ENCODE assay signal across 8 cellular contexts in the genomic region with DNA sequence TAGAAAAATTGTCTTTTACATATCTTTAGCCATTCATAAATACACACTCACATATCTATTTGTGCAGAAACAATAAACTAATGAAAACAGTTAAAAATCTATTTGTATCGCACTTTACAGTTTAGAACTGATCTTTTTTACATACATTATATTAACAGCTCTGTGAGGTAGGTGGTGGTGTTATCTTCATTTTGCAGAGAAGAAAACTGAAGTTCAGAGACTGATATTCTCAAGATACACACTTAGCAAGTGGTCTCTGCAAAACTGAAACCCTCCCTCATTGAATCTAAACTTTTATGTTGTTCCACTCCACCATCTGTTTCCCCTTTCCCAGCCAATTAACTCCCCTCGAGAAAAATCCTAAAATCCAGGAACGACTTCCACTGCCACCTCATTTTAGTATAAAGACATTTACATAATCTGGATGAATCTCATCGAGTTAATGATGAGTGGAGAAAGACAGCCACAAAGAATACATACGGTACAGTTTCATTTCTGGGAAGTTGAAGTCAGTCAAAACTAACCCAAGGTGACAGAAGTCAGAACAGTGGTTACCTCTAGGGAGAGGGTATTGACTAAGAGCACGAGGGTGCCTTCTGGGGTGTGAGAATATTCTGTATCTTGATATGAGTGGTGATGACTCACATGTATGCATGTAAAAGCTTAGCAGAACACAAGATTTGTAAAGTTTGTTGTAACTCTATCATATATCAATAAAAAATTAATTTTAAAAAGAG.
DNase-seq lines count a peak whose midpoint lies in the region; ATAC-seq, FAIRE-seq and TF ChIP-seq lines count a peak whose summit lies in the region.

No MANE protein-coding gene starts in this region.

- H3K4me2 ChIP-seq in K562 (ENCODE audit: insufficient read depth, low read length): no peak overlapping the region

- DNase-seq in GM12892 (ENCODE audit: insufficient read length) (peak; percentile 2), K562 (ENCODE audit: extremely low read depth in 1 of 4, low spot score in 3 of 4) (no peak), esophagus muscularis mucosa (ENCODE audit: extremely low spot score) (no peak), upper lobe of left lung (no peak), transverse colon (no peak)
- no peak for DNase-seq in effector CD8-positive, alpha-beta T cell (lab: John Stamatoyannopoulos, UW)

- no peaks in the 10 kb centered on the region for H3K79me2 ChIP-seq in K562 (ENCODE audit: control insufficient read depth, insufficient read depth, low read length)

- BruUV-seq in K562 (replicated peaks; lab: Mats Ljungman, UMichigan): no TSS peak

- in situ Hi-C loops in K562 (cut with MboI): no loop called here
- in situ Hi-C loops in transverse colon (cut with MboI; ENCODE audit: low pct_ligation_motif_present in 1 of 4, low pct_unique_long_range_greater_than_20kb in 1 of 4, low sequenced_read_pairs in 3 of 4): loop anchor here in 1 of 4 donors (25.0 kb wide), 1 partner anchor 100 kb away; no protein-coding TSS in a partner anchor

- H4K20me1 ChIP-seq in K562 (replicated peaks; ENCODE audit: control insufficient read depth, insufficient read depth, low read length): no peaks in the 10 kb centered on the region

- no peak for TF ChIP-seq EP300 in K562 (IDR thresholded peaks at IDR 0.05; ENCODE audit: low read length)
- no peak for TF ChIP-seq EP300 in esophagus muscularis mucosa (IDR thresholded peaks at IDR 0.05)
- no peak for TF ChIP-seq EP300 in upper lobe of left lung (IDR thresholded peaks at IDR 0.05)
- no peak for TF ChIP-seq EP300 in transverse colon (IDR thresholded peaks at IDR 0.05; ENCODE audit: low read depth)

- H3K4me1 ChIP-seq in K562 (replicated peaks in 1 of 2; ENCODE audit: control insufficient read depth in 2 of 2, insufficient read depth in 2 of 2, low read length in 2 of 2) (no peaks in the 10 kb centered on the region), esophagus muscularis mucosa (peaks cover 0 to 6% (median 4%) of the 10 kb centered on the region in 4 donors), upper lobe of left lung (no peaks in the 10 kb centered on the region), transverse colon (no peaks in the 10 kb centered on the region)

- H3K4me3 ChIP-seq in K562 (no peak overlapping the region), esophagus muscularis mucosa (no peak overlapping the region), upper lobe of left lung (no peak overlapping the region), transverse colon (no peak overlapping the region)

- no peak for TF ChIP-seq POLR2A in GM12892 (IDR thresholded peaks at IDR 0.05; ENCODE audit: low read depth, low read length)
- no peak for TF ChIP-seq POLR2A in K562 (conservative IDR thresholded peaks at IDR 0.05)
- TF ChIP-seq POLR2A in esophagus muscularis mucosa (IDR thresholded peaks at IDR 0.05; ENCODE audit: low read depth): no peak
- no peak for TF ChIP-seq POLR2A in upper lobe of left lung (IDR thresholded peaks at IDR 0.05)
- TF ChIP-seq POLR2A in transverse colon (IDR thresholded peaks at IDR 0.05): no peak

- H3K9me1 ChIP-seq in K562 (ENCODE audit: control insufficient read depth, insufficient read depth, low read length): no peaks in the 10 kb centered on the region

- POLR2A ChIA-PET in K562 (lab: Yijun Ruan, JAX): no interaction called here

- H3K27ac ChIP-seq in K562 (ENCODE audit: extremely low read depth, low read depth, low read length) (no peak overlapping the region), esophagus muscularis mucosa (replicated peaks in 1 of 4) (no peak overlapping the region), upper lobe of left lung (no peak overlapping the region), transverse colon (no peak overlapping the region)

- H2AFZ ChIP-seq in K562 (ENCODE audit: low read depth, low read length): no peak overlapping the region

- no peak overlapping the region for H3K9ac ChIP-seq in K562 (ENCODE audit: insufficient read depth in 1 of 2, low read depth in 2 of 2, low read length in 2 of 2)

- TF ChIP-seq RAD21 in K562 (CRISPR knock-in tag; conservative IDR thresholded peaks at IDR 0.05 in 1 of 2, IDR thresholded peaks at IDR 0.05 in 1 of 2): no peak

- H3K36me3 ChIP-seq in K562 (ENCODE audit: control insufficient read depth, insufficient read depth, low read length): no peaks in the 10 kb centered on the region
- no peaks in the 10 kb centered on the region for H3K36me3 ChIP-seq in esophagus muscularis mucosa
- H3K36me3 ChIP-seq in upper lobe of left lung: no peaks in the 10 kb centered on the region
- H3K36me3 ChIP-seq in transverse colon: no peaks in the 10 kb centered on the region

- FAIRE-seq in GM12892 (lab: Jason Lieb, UNC) (peak; percentile 79), K562 (lab: Jason Lieb, UNC) (no peak)

- 0% methylated on average over 6 of the region's 6 CpGs for WGBS in K562 (ENCODE audit: insufficient coverage, low coverage, missing lambda C conversion rate)
- WGBS in esophagus muscularis mucosa: 67% methylated on average over 6 of the region's 6 CpGs
- 60 to 66% methylated on average over 6 of the region's 6 CpGs for WGBS in upper lobe of left lung, 2 donors
- WGBS in transverse colon (ENCODE audit: low coverage in 1 of 2), 2 donors: 37 to 54% methylated on average over 4 to 6 of the region's 6 CpGs

- TF ChIP-seq CTCF in K562 (IDR thresholded peaks at IDR 0.05 in 2 of 3, conservative IDR thresholded peaks at IDR 0.05 in 1 of 3; ENCODE audit: insufficient read depth in 2 of 3, low read depth in 1 of 3, low read length in 3 of 3) (no peak), esophagus muscularis mucosa (IDR thresholded peaks at IDR 0.05) (no peak), upper lobe of left lung (IDR thresholded peaks at IDR 0.05) (no peak), transverse colon (IDR thresholded peaks at IDR 0.05) (no peak)

- ATAC-seq in GM19397 (IDR thresholded peaks at IDR 0.05; ENCODE audit: unreplicated experiment) (peak; percentile 93), HG03103 (IDR thresholded peaks at IDR 0.05; ENCODE audit: low read depth, unreplicated experiment) (peak; percentile 97), K562 (no peak), upper lobe of left lung (ENCODE audit: low FRiP score in 2 of 2) (no peak)

- H3K9me3 ChIP-seq in K562 (replicated peaks; ENCODE audit: control insufficient read depth, insufficient read depth, low read depth, low read length) (no peaks in the 10 kb centered on the region), esophagus muscularis mucosa (no peaks in the 10 kb centered on the region), upper lobe of left lung (no peaks in the 10 kb centered on the region), transverse colon (no peaks in the 10 kb centered on the region)

- CTCF ChIA-PET in K562 (lab: Yijun Ruan, JAX; ENCODE audit: low intra/inter-chr PET ratio): no interaction called here

- H3K27me3 ChIP-seq in K562 (ENCODE audit: control insufficient read depth in 2 of 2, insufficient read depth in 2 of 2, low read length in 2 of 2): no peaks in the 10 kb centered on the region
- no peaks in the 10 kb centered on the region for H3K27me3 ChIP-seq in esophagus muscularis mucosa
- no peaks in the 10 kb centered on the region for H3K27me3 ChIP-seq in upper lobe of left lung
- H3K27me3 ChIP-seq in transverse colon: no peaks in the 10 kb centered on the region

- intact Hi-C loops in K562 (cut with micrococcal nuclease): no loop called here
- intact Hi-C loops in esophagus muscularis mucosa (cut with DNase I): no loop called here
- intact Hi-C loops in transverse colon (cut with DNase I; ENCODE audit: low total_unique reads): no loop called here

TF ChIP-seq in K562, 482 proteins besides CTCF, POLR2A, EP300 and RAD21:
- TF ChIP-seq ZNF57 (CRISPR knock-in tag; IDR thresholded peaks at IDR 0.05) (no peak), SREBF1 (IDR thresholded peaks at IDR 0.05; ENCODE audit: borderline replicate concordance, low read depth, low read length) (no peak), FOSL1 (tag; conservative IDR thresholded peaks at IDR 0.05) (peak; percentile 78)
- TF ChIP-seq, protein P1, sequence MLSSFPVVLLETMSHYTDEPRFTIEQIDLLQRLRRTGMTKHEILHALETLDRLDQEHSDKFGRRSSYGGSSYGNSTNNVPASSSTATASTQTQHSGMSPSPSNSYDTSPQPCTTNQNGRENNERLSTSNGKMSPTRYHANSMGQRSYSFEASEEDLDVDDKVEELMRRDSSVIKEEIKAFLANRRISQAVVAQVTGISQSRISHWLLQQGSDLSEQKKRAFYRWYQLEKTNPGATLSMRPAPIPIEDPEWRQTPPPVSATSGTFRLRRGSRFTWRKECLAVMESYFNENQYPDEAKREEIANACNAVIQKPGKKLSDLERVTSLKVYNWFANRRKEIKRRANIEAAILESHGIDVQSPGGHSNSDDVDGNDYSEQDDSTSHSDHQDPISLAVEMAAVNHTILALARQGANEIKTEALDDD (IDR thresholded peaks at IDR 0.05): peak; percentile 45; the same call in 1 of the 2 replicates

Comparison
In these comparisons a context has a peak if more than half of its experiments do, and no peak if none do; other contexts are left out.
1. ATAC-seq: peak in GM19397 (single experiment) and HG03103 (single experiment); none in K562 (single experiment) and upper lobe of left lung (0 of 2).